In the genomic region with DNA sequence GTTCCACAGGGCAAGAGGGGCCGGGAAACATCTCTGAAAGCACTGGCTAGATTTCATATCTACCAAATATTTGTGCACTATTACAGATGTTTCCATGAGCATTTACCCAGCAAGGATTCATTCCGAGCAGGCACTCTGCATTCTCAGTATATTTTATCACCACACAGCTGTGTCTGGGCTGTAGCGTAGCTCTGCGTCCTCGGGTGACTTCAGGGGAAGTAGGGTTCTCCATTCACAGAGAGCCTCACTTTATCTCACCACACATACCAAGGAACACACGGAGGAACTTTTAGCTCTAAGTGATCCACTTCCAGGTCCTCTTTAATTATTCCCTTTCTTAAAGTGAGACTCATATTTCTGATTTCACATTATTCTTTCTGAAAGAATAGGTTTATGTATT, we compare ENCODE assay signal across 2 cellular contexts.
TF ChIP-seq lines count a peak whose summit lies in the region.

No MANE protein-coding gene starts in this region.

TF ChIP-seq in IMR-90, 13 proteins besides CTCF, POLR2A, EP300 and RAD21:
- TF ChIP-seq MXI1 (IDR thresholded peaks at IDR 0.05; ENCODE audit: borderline replicate concordance, low read depth, low read length) (no peak), RCOR1 (IDR thresholded peaks at IDR 0.05; ENCODE audit: insufficient replicate concordance, low read length) (no peak), FOS (IDR thresholded peaks at IDR 0.05; ENCODE audit: low read depth, low read length) (no peak), MAFK (IDR thresholded peaks at IDR 0.05; ENCODE audit: low read depth, low read length) (no peak), MAZ (IDR thresholded peaks at IDR 0.05; ENCODE audit: borderline replicate concordance, low read depth, low read length) (no peak), NFE2L2 (IDR thresholded peaks at IDR 0.05; ENCODE audit: low read depth, low read length) (no peak), SMC3 (IDR thresholded peaks at IDR 0.05; ENCODE audit: low read depth, low read length) (no peak), BHLHE40 (IDR thresholded peaks at IDR 0.05; ENCODE audit: low read depth, low read length) (no peak), CEBPB (IDR thresholded peaks at IDR 0.05; ENCODE audit: low read depth, low read length) (no peak), ELK1 (IDR thresholded peaks at IDR 0.05; ENCODE audit: borderline replicate concordance, low read depth, low read length) (no peak), CHD1 (IDR thresholded peaks at IDR 0.05; ENCODE audit: low read depth, low read length) (no peak), RFX5 (IDR thresholded peaks at IDR 0.05; ENCODE audit: low read depth, low read length) (no peak)
- TF ChIP-seq, protein P1, sequence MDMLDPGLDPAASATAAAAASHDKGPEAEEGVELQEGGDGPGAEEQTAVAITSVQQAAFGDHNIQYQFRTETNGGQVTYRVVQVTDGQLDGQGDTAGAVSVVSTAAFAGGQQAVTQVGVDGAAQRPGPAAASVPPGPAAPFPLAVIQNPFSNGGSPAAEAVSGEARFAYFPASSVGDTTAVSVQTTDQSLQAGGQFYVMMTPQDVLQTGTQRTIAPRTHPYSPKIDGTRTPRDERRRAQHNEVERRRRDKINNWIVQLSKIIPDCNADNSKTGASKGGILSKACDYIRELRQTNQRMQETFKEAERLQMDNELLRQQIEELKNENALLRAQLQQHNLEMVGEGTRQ (IDR thresholded peaks at IDR 0.05; ENCODE audit: low read depth, low read length), result no peak

TF ChIP-seq in GM12891, 5 proteins besides CTCF, POLR2A, EP300 and RAD21:
- no peak for TF ChIP-seq SPI1 (IDR thresholded peaks at IDR 0.05; ENCODE audit: low read depth, low read length)
- TF ChIP-seq PAX5 (IDR thresholded peaks at IDR 0.05; ENCODE audit: insufficient read depth, low read length, severe bottlenecking), result no peak
- TF ChIP-seq TAF1 (IDR thresholded peaks at IDR 0.05; ENCODE audit: low read depth, low read length), result no peak
- TF ChIP-seq POLR2AphosphoS5 (IDR thresholded peaks at IDR 0.05; ENCODE audit: low read depth, low read length), result no peak
- no peak for TF ChIP-seq POU2F2 (IDR thresholded peaks at IDR 0.05; ENCODE audit: low read depth, low read length)
TF ChIP-seq in GM12891: peak in this region for 0.
